ENCODE assay signal across 1 cellular context in the genomic region with DNA sequence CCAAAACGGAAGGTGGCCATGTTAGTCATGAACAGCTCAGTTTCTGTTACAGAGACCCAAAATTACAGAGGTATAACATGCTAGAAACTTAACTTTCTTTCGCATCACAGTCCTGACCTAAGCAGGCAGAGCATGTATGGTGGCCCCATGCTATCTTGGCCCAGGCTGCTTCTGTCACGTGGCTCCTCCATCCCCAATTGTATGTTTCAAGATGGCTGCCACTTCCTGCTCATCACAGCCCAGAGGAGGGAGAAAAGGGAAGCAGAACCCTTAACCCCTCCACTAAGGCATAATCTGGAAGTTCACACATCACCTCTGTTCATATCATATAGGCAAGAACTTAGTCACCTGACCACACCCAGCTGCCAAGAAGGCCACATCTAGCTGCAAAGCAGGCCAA.
TF ChIP-seq lines count a peak whose summit lies in the region.

No MANE protein-coding gene starts in this region.

TF ChIP-seq in H1, 55 proteins besides CTCF, POLR2A, EP300 and RAD21:
- 0 out of 2 replicates have a peak, but pooled peaks have one; percentile 64 for TF ChIP-seq YY1 (IDR thresholded peaks at IDR 0.05; ENCODE audit: low read depth, low read length)
- no peak for TF ChIP-seq TAF7 (optimal IDR thresholded peaks at IDR 0.05; ENCODE audit: borderline replicate concordance, low read depth, low read length)
